8 cellular contexts compared by ENCODE assay signal in the genomic region with DNA sequence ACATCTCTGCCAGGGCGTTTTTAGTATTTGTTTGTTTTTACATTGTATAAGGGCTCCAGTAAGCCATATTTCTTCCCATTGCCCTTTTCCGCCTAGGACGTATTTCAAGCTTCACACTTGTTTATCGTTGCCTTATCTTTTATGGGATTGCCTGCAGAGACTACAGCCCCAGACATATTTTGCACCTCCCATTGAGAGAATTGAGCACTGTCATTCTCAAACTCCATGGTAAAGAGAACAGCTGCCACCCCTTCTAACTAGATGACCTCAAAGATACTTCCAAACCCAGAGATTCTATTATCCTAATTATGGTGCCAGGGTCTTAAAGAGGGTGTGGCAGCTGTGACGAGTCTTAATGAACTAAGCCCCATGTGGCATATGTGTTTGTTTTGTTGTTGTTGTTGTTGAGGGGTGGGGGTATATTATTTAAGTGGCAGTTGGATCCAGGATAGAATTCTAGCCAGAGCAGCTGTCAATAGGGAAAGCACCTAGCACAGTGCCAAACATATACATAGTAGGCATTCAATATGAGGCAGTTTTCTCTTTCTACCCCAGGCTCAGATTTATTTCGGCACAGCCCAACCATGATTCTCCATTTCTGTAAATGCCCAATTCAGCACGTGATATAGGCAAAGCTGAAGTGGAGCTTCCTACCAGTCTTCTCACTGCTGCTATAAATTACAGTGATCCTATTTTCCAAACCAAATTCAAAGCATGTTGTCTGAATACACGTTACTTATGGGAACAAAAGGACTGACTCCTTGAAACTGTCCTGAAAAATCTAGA. TPM values are rescaled to one million over a fixed set of nuclear protein-coding genes. Genes with fewer than 3 reads are reported as not detected.
A peak's percentile ranks its signal among the peaks of the same experiment; 100 is the strongest.
DNase-seq lines count a peak whose midpoint lies in the region; FAIRE-seq and TF ChIP-seq lines count a peak whose summit lies in the region.

No MANE protein-coding gene starts in this region.

- peaks cover 15% of the 10 kb centered on the region for H3K4me1 ChIP-seq in DOHH2 (ENCODE audit: control insufficient read depth, low read length)
- peaks cover 25% of the 10 kb centered on the region for H3K4me1 ChIP-seq in OCI-LY3 (ENCODE audit: low read length)
- H3K4me1 ChIP-seq in endothelial cell of umbilical vein (ENCODE audit: control insufficient read depth, extremely low read depth, insufficient read depth, low read length), result peaks cover 18% of the 10 kb centered on the region
- H3K4me1 ChIP-seq in trophoblast cell (ENCODE audit: control insufficient read depth in 1 of 2, insufficient read depth in 2 of 2, low read length in 2 of 2), result no peaks in the 10 kb centered on the region
- H3K4me1 ChIP-seq in small intestine (ENCODE audit: control insufficient read depth in 2 of 2, insufficient read depth in 1 of 2, low read depth in 1 of 2, low read length in 1 of 2), result peaks cover 3 to 4% of the 10 kb centered on the region in 2 donors

- CTCF ChIA-PET in endothelial cell of umbilical vein (lab: Charles Lee), result interaction anchor here (1.5 to 3.7 kb wide), 4 partner anchors 8 to 21 kb away, joined by 4 to 21 read pairs (median 12); no protein-coding TSS in a partner anchor

- no peaks in the 10 kb centered on the region for H3K9me1 ChIP-seq in endothelial cell of umbilical vein (replicated peaks; ENCODE audit: control insufficient read depth, extremely low read depth, insufficient read depth, low read length)

- no peak overlapping the region for H3K18ac ChIP-seq in trophoblast cell (ENCODE audit: low read length)

- H4K8ac ChIP-seq in trophoblast cell (ENCODE audit: low read depth, low read length), result peak overlapping the region; percentile 66

- no peaks in the 10 kb centered on the region for H3F3A ChIP-seq in DOHH2 (ENCODE audit: control insufficient read depth, insufficient read depth)

- no peak overlapping the region for H3K14ac ChIP-seq in trophoblast cell (ENCODE audit: low read length)

- no TSS peak for BruUV-seq in endothelial cell of umbilical vein (replicated peaks; lab: Mats Ljungman, UMichigan)

- FAIRE-seq in endothelial cell of umbilical vein (lab: Jason Lieb, UNC) (no peak), small intestine (lab: Jason Lieb, UNC) (no peak)

- no peak overlapping the region for H2AK5ac ChIP-seq in trophoblast cell (ENCODE audit: low read length)

- no peak for TF ChIP-seq POLR2A in endothelial cell of umbilical vein (IDR thresholded peaks at IDR 0.05; ENCODE audit: low read depth, low read length)

- no peaks in the 10 kb centered on the region for H3K27me3 ChIP-seq in DOHH2 (ENCODE audit: control insufficient read depth, low read length)
- no peaks in the 10 kb centered on the region for H3K27me3 ChIP-seq in OCI-LY3 (ENCODE audit: low read depth, low read length)
- no peaks in the 10 kb centered on the region for H3K27me3 ChIP-seq in endothelial cell of umbilical vein (ENCODE audit: control insufficient read depth in 2 of 2, insufficient read depth in 2 of 2, low read length in 2 of 2)
- H3K27me3 ChIP-seq in trophoblast cell (ENCODE audit: insufficient read depth, low read length), result no peaks in the 10 kb centered on the region
- H3K27me3 ChIP-seq in small intestine (ENCODE audit: control insufficient read depth in 2 of 2, insufficient read depth in 2 of 2, low read length in 2 of 2), result no peaks in the 10 kb centered on the region

- H3K27ac ChIP-seq in DOHH2 (ENCODE audit: low read depth, low read length), result no peak overlapping the region
- peak overlapping the region; percentile 76 for H3K27ac ChIP-seq in OCI-LY3 (ENCODE audit: low read length)
- peak overlapping the region; percentile 26 for H3K27ac ChIP-seq in endothelial cell of umbilical vein (ENCODE audit: insufficient read depth, low read depth, low read length)
- no peak overlapping the region for H3K27ac ChIP-seq in trophoblast cell (ENCODE audit: low read depth, low read length)
- peak overlapping the region in 1 of 2 donors; percentile 52 for H3K27ac ChIP-seq in small intestine (ENCODE audit: low read depth in 1 of 2, low read length in 1 of 2)

- intact Hi-C loops in endothelial cell of umbilical vein (cut with micrococcal nuclease), result loop anchor here (1.0 kb wide), 1 partner anchor 16 kb away; no protein-coding TSS in a partner anchor

- DNase-seq in endothelial cell of umbilical vein (ENCODE audit: low read depth, low spot score) (no peak), trophoblast cell (no peak), GM13977 (ENCODE audit: low spot score) (no peak), small intestine (no peak), OCI-M2 (lab: John Stamatoyannopoulos, UW; ENCODE audit: unreplicated experiment) (no peak)
- no peak for DNase-seq in activated effector memory CD4-positive, alpha-beta T cell treated with Interleukin-2 at 50 U/mL for 16 hours

- H3K4me3 ChIP-seq in DOHH2 (ENCODE audit: low read length), result peak overlapping the region; percentile 94
- H3K4me3 ChIP-seq in OCI-LY3 (ENCODE audit: low read length), result peak overlapping the region; percentile 83
- peak overlapping the region in 1 of 3 experiments; percentile 83 for H3K4me3 ChIP-seq in endothelial cell of umbilical vein (replicated peaks in 1 of 3; ENCODE audit: insufficient read depth in 1 of 3, low read depth in 1 of 3, low read length in 3 of 3)
- no peak overlapping the region for H3K4me3 ChIP-seq in trophoblast cell (ENCODE audit: low read depth, low read length)
- peak overlapping the region in 1 of 2 donors; percentile 65 for H3K4me3 ChIP-seq in small intestine (ENCODE audit: low read depth in 1 of 2, low read length in 2 of 2)

- H3K4me2 ChIP-seq in DOHH2 (ENCODE audit: low read length), result peak overlapping the region; percentile 92
- H3K4me2 ChIP-seq in OCI-LY3 (ENCODE audit: low read length), result peak overlapping the region; percentile 93
- H3K4me2 ChIP-seq in endothelial cell of umbilical vein (ENCODE audit: insufficient read depth, low read length), result peak overlapping the region; percentile 87
- H3K4me2 ChIP-seq in trophoblast cell (ENCODE audit: low read length), result peak overlapping the region; percentile 97

- peak overlapping the region; percentile 67 for H3K9ac ChIP-seq in OCI-LY3 (ENCODE audit: low read length)
- no peak overlapping the region for H3K9ac ChIP-seq in endothelial cell of umbilical vein (replicated peaks; ENCODE audit: extremely low read depth, insufficient read depth, low read length)
- H3K9ac ChIP-seq in trophoblast cell (ENCODE audit: low read length), result no peak overlapping the region

- H3K79me1 ChIP-seq in trophoblast cell (ENCODE audit: low read length), result peaks cover 3% of the 10 kb centered on the region

- WGBS in trophoblast cell (ENCODE audit: extremely low coverage, insufficient coverage, insufficient read length), result no CpG with 5 or more reads among the region's 8 CpGs
- 43 to 61% (median 58%) methylated on average over 8 of the region's 8 CpGs for WGBS in small intestine, 3 donors

- H3K9me2 ChIP-seq in DOHH2 (replicated peaks; ENCODE audit: control insufficient read depth, low read length), result no peaks in the 10 kb centered on the region

- H2AFZ ChIP-seq in OCI-LY3 (ENCODE audit: low read depth, low read length) (peak overlapping the region; percentile 98), endothelial cell of umbilical vein (ENCODE audit: low read depth, low read length) (peak overlapping the region; percentile 96), trophoblast cell (ENCODE audit: insufficient read depth, low read length, poor library complexity) (peak overlapping the region; percentile 81)

- in situ Hi-C loops in GM13977 (cut with MboI; ENCODE audit: low pct_unique_long_range_greater_than_20kb, low sequenced_read_pairs, unreplicated experiment), result no loop called here

- H3K23ac ChIP-seq in trophoblast cell (ENCODE audit: low read length), result no peak overlapping the region

- H4K20me1 ChIP-seq in DOHH2 (ENCODE audit: control insufficient read depth, insufficient read depth, low read depth, low read length) (no peaks in the 10 kb centered on the region), OCI-LY3 (ENCODE audit: insufficient read depth, low read length) (no peaks in the 10 kb centered on the region), endothelial cell of umbilical vein (replicated peaks; ENCODE audit: control insufficient read depth, extremely low read depth, insufficient read depth, low read length) (no peaks in the 10 kb centered on the region)

- POLR2A ChIA-PET in endothelial cell of umbilical vein (lab: Charles Lee), result interaction anchor here (1.3 kb wide), 1 partner anchor 17 kb away, joined by 6 read pairs; no protein-coding TSS in a partner anchor

- no peaks in the 10 kb centered on the region for H3K9me3 ChIP-seq in DOHH2 (ENCODE audit: control insufficient read depth, insufficient read depth, low read length)
- H3K9me3 ChIP-seq in OCI-LY3 (ENCODE audit: insufficient read depth, low read length), result no peaks in the 10 kb centered on the region
- no peaks in the 10 kb centered on the region for H3K9me3 ChIP-seq in endothelial cell of umbilical vein (replicated peaks; ENCODE audit: control insufficient read depth, insufficient read depth, low read length)
- no peaks in the 10 kb centered on the region for H3K9me3 ChIP-seq in trophoblast cell (ENCODE audit: insufficient read depth, low read depth, low read length)
- H3K9me3 ChIP-seq in small intestine (ENCODE audit: control insufficient read depth, low read depth), result no peaks in the 10 kb centered on the region

- H3K36me3 ChIP-seq in DOHH2 (ENCODE audit: control insufficient read depth, low read length) (peaks cover 21% of the 10 kb centered on the region), OCI-LY3 (replicated peaks; ENCODE audit: low read depth, low read length) (peaks cover 18% of the 10 kb centered on the region), endothelial cell of umbilical vein (ENCODE audit: control insufficient read depth in 2 of 2, extremely low read depth in 1 of 2, insufficient read depth in 2 of 2, low read length in 2 of 2) (peaks cover 0 to 3% of the 10 kb centered on the region in 2 experiments), trophoblast cell (ENCODE audit: control insufficient read depth in 1 of 2, insufficient read depth in 2 of 2, low read length in 2 of 2) (peaks cover 3 to 5% of the 10 kb centered on the region in 2 experiments), small intestine (ENCODE audit: control insufficient read depth in 2 of 2, insufficient read depth in 2 of 2, low read length in 2 of 2) (no peaks in the 10 kb centered on the region)

- no peak overlapping the region for H4K91ac ChIP-seq in trophoblast cell (ENCODE audit: low read depth, low read length)

- H2BK120ac ChIP-seq in trophoblast cell (ENCODE audit: insufficient read depth, low read length, poor library complexity), result no peak overlapping the region

- H3K4ac ChIP-seq in trophoblast cell (ENCODE audit: low read depth, low read length), result no peak overlapping the region

- no peak for TF ChIP-seq CTCF in DOHH2 (IDR thresholded peaks at IDR 0.05; ENCODE audit: low read depth, low read length, poor library complexity, severe bottlenecking)
- TF ChIP-seq CTCF in OCI-LY3 (IDR thresholded peaks at IDR 0.05; ENCODE audit: low read depth, low read length), result no peak
- TF ChIP-seq CTCF in endothelial cell of umbilical vein (IDR thresholded peaks at IDR 0.05; ENCODE audit: extremely low read depth in 1 of 2, insufficient read depth in 1 of 2, low read depth in 1 of 2, low read length in 2 of 2), result no peak
- TF ChIP-seq CTCF in GM13977 (IDR thresholded peaks at IDR 0.05; ENCODE audit: extremely low read depth, insufficient read depth, missing control alignments), result no peak

- no peak overlapping the region for H2BK5ac ChIP-seq in trophoblast cell (ENCODE audit: low read depth, low read length, poor library complexity)

- no peak overlapping the region for H4K12ac ChIP-seq in trophoblast cell (ENCODE audit: low read depth, low read length)

- no peak overlapping the region for H2BK12ac ChIP-seq in trophoblast cell (ENCODE audit: low read length)

- H3K79me2 ChIP-seq in DOHH2 (ENCODE audit: control insufficient read depth, low read length) (peaks cover 8% of the 10 kb centered on the region), OCI-LY3 (ENCODE audit: low read length) (peaks cover 9% of the 10 kb centered on the region), endothelial cell of umbilical vein (ENCODE audit: control insufficient read depth, insufficient read depth, low read length) (peaks cover 5% of the 10 kb centered on the region), trophoblast cell (ENCODE audit: control insufficient read depth, insufficient read depth, low read length, poor library complexity) (no peaks in the 10 kb centered on the region)

- dilution Hi-C loops in endothelial cell of umbilical vein (cut with MboI; ENCODE audit: extremely low pct_ligation_motif_present, low sequenced_read_pairs), result no loop called here

RNA-seq across cellular contexts. Expression of gene TP53BP1, which starts 0.9 kb away (rescaled TPM):
- total RNA-seq in endothelial cell of umbilical vein, result 59.5 and 60.2 TPM in 2 replicates
- polyA plus RNA-seq in endothelial cell of umbilical vein, result 27.2 and 28.1 TPM in 2 replicates
- polyA plus RNA-seq in endothelial cell of umbilical vein (2011; cell fraction: cytosol; rRNA removed), result 32.1 and 40.3 TPM in 2 replicates
- 140 and 142 TPM in 2 replicates for polyA plus RNA-seq in endothelial cell of umbilical vein (2011; cell fraction: nucleus; rRNA removed)
- polyA plus RNA-seq in endothelial cell of umbilical vein (2012), result 27.9 and 32.6 TPM in 2 replicates
- polyA minus RNA-seq in endothelial cell of umbilical vein, result 116 and 142 TPM in 2 replicates
- 24.2 TPM for polyA minus RNA-seq in endothelial cell of umbilical vein (2011; cell fraction: cytosol; rRNA and poly(A)+ RNA removed)
- 79.5 and 111 TPM in 2 replicates for polyA minus RNA-seq in endothelial cell of umbilical vein (2011; cell fraction: nucleus; rRNA and poly(A)+ RNA removed)
- 22.8 TPM in 2 replicates for polyA plus RNA-seq in trophoblast cell (2013)
- polyA plus RNA-seq in small intestine, result 1 to 10 TPM; 1.1 to 8.8 (median 2.5) TPM

RNA-seq across cellular contexts. Expression of gene MAP1A, which starts 23.5 kb away (rescaled TPM):
- total RNA-seq in endothelial cell of umbilical vein, result 2.1 and 4.8 TPM in 2 replicates
- polyA plus RNA-seq in endothelial cell of umbilical vein (0.68 and 0.78 TPM in 2 replicates), small intestine (1 to 10 TPM in 1 of 3 donors, under 1 TPM in 2; 0.22 to 4.2 (median 0.27) TPM)
- 0.87 TPM in 2 replicates for polyA plus RNA-seq in endothelial cell of umbilical vein (2011; cell fraction: cytosol; rRNA removed)
- 0.62 and 0.77 TPM in 2 replicates for polyA plus RNA-seq in endothelial cell of umbilical vein (2011; cell fraction: nucleus; rRNA removed)
- 1.6 and 4.4 TPM in 2 replicates for polyA plus RNA-seq in endothelial cell of umbilical vein (2012)
- 3.2 TPM in 2 replicates for polyA minus RNA-seq in endothelial cell of umbilical vein
- polyA minus RNA-seq in endothelial cell of umbilical vein (2011; cell fraction: cytosol; rRNA and poly(A)+ RNA removed), result 1.8 TPM
- 0.72 and 1.3 TPM in 2 replicates for polyA minus RNA-seq in endothelial cell of umbilical vein (2011; cell fraction: nucleus; rRNA and poly(A)+ RNA removed)
- polyA plus RNA-seq in trophoblast cell (2013), result 4.6 and 5.0 TPM in 2 replicates

Comparison
In these comparisons a context has a peak if more than half of its experiments do, and no peak if none do; other contexts are left out.
1. H3K27ac ChIP-seq: peak in OCI-LY3 (single experiment) and endothelial cell of umbilical vein (single experiment); none in DOHH2 (single experiment) and trophoblast cell (single experiment).
2. Peak in every context shown above with its lines, with median percentiles within 50 percentile points of each other: H3K4me2 ChIP-seq and H2AFZ ChIP-seq.